In the genomic region with DNA sequence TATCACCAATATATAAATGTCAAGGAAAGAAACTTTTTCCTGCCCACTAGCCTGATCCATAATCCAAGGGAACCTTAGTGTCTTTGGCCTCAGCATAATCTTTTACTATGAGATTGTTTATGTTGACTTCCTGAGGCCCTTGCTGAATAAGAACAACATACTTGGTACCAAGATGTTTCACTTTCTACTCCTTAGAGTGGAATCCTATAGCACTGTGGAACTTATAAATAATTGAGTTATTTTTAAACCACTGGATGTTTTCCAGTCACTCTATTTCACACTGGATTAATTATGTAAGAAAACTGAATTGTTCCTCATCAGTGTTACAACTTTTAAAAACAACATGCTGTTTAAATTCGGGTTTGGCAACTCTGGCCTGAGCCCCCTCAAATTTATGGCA, we compare ENCODE assay signal across 19 cellular contexts.
DNase-seq lines count a peak whose midpoint lies in the region; ATAC-seq, FAIRE-seq and TF ChIP-seq lines count a peak whose summit lies in the region.
"Had no signal": no experiment of that assay in that cellular context is flagged by ENCODE, and none has a peak within 500 bp of the region (broad histone marks: within the 10 kb centered on the region; RNA-seq: fewer than 3 reads in every experiment).

No MANE protein-coding gene starts in this region.

- no peak for DNase-seq in HFFc6
- DNase-seq in chondrocyte (ENCODE audit: low spot score): no peak
- no peak for DNase-seq in left lung
- DNase-seq in tibial artery: no peak
- DNase-seq in COLO668 (lab: John Stamatoyannopoulos, UW; ENCODE audit: unreplicated experiment): no peak
- no peak for DNase-seq in GM12892 (ENCODE audit: insufficient read length)
- DNase-seq: activated CD4-positive, alpha-beta T cell treated with anti-CD3 and anti-CD28 coated beads, Interleukin-2, amount 50 U/mL, for 1 hour; NCI-H1092; NCI-H2081; NCI-H510A; retina; T-cell had no signal

- TF ChIP-seq CTCF in HFFc6 (IDR thresholded peaks at IDR 0.05) (no peak), chondrocyte (IDR thresholded peaks at IDR 0.05) (no peak), left lung (IDR thresholded peaks at IDR 0.05) (no peak), tibial artery (IDR thresholded peaks at IDR 0.05) (no peak)

- H3K36me3 Mint-ChIP-seq in HFFc6 (ENCODE audit: low read depth) (peaks cover 5% of the 10 kb centered on the region), chondrocyte (ENCODE audit: low read depth) (peaks cover 6% of the 10 kb centered on the region)
- H3K36me3 Mint-ChIP-seq: stimulated activated effector memory CD8-positive, alpha-beta T cell treated with anti-CD3 and anti-CD28 coated beads, Interleukin-12 subunit alpha, Interleukin-12 subunit beta, amount 100 ng/mL, for 72 hours; T-cell had no signal

- H3K4me1 Mint-ChIP-seq in HFFc6 (ENCODE audit: low read depth): peaks cover 21% of the 10 kb centered on the region
- peaks cover 28% of the 10 kb centered on the region for H3K4me1 Mint-ChIP-seq in chondrocyte (ENCODE audit: low read depth)
- H3K4me1 Mint-ChIP-seq: GM23338; stimulated activated effector memory CD8-positive, alpha-beta T cell treated with anti-CD3 and anti-CD28 coated beads, Interleukin-12 subunit alpha, Interleukin-12 subunit beta, amount 100 ng/mL, for 72 hours; T-cell had no signal

- peak overlapping the region; percentile 67; the same call in 1 of the 2 replicates for H3K27ac Mint-ChIP-seq in HFFc6
- peak overlapping the region; percentile 72 for H3K27ac Mint-ChIP-seq in chondrocyte (ENCODE audit: unreplicated experiment)
- H3K27ac Mint-ChIP-seq: GM23338; stimulated activated effector memory CD8-positive, alpha-beta T cell treated with anti-CD3 and anti-CD28 coated beads, Interleukin-12 subunit alpha, Interleukin-12 subunit beta, amount 100 ng/mL, for 72 hours; T-cell had no signal

- TF ChIP-seq POLR2A in GM12892 (IDR thresholded peaks at IDR 0.05; ENCODE audit: low read depth, low read length): no peak

- peak; percentile 45 for ATAC-seq in left lung
- no peak for ATAC-seq in HG02571 (IDR thresholded peaks at IDR 0.05; ENCODE audit: unreplicated experiment)
- ATAC-seq: GM23338; stimulated activated effector memory CD8-positive, alpha-beta T cell treated with anti-CD3 and anti-CD28 coated beads, Interleukin-12 subunit alpha, Interleukin-12 subunit beta, amount 100 ng/mL, for 72 hours; T-cell had no signal

- no peaks in the 10 kb centered on the region for H3K36me3 ChIP-seq in left lung
- no peaks in the 10 kb centered on the region for H3K36me3 ChIP-seq in tibial artery
- H3K36me3 ChIP-seq: BLaER1 treated with 17β-estradiol and CSF1 and Interleukin-3, amounts not matched to agents 10 nM and 100 nM; neutrophil had no signal

- no peaks in the 10 kb centered on the region for H3K4me1 ChIP-seq in left lung
- peaks cover 0 to 20% (median 2%) of the 10 kb centered on the region in 4 donors for H3K4me1 ChIP-seq in tibial artery
- H3K4me1 ChIP-seq: BLaER1 treated with 17β-estradiol and CSF1 and Interleukin-3, amounts not matched to agents 10 nM and 100 nM had no signal

- H3K27me3 Mint-ChIP-seq in HFFc6 (ENCODE audit: insufficient read depth) (no peaks in the 10 kb centered on the region; the same call in 1 of the 2 replicates), chondrocyte (ENCODE audit: low read depth) (no peaks in the 10 kb centered on the region)
- H3K27me3 Mint-ChIP-seq: T-cell had no signal

- peaks cover 0 to 8% of the 10 kb centered on the region in 2 donors for H3K9me3 ChIP-seq in left lung
- no peaks in the 10 kb centered on the region for H3K9me3 ChIP-seq in tibial artery
- H3K9me3 ChIP-seq: neutrophil had no signal

- H3K4me3 Mint-ChIP-seq in HFFc6 (peak overlapping the region; percentile 36; the same call in 1 of the 2 replicates), chondrocyte (ENCODE audit: unreplicated experiment) (no peak overlapping the region)
- H3K4me3 Mint-ChIP-seq: GM23338; stimulated activated effector memory CD8-positive, alpha-beta T cell treated with anti-CD3 and anti-CD28 coated beads, Interleukin-12 subunit alpha, Interleukin-12 subunit beta, amount 100 ng/mL, for 72 hours; T-cell had no signal

- intact Hi-C loops in left lung (cut with DNase I) (no loop called here), tibial artery (cut with DNase I; ENCODE audit: low total_unique reads) (no loop called here)

- no peaks in the 10 kb centered on the region for H3K27me3 ChIP-seq in left lung
- H3K27me3 ChIP-seq in tibial artery: no peaks in the 10 kb centered on the region
- H3K27me3 ChIP-seq: BLaER1 treated with 17β-estradiol and CSF1 and Interleukin-3, amounts not matched to agents 10 nM and 100 nM; neutrophil had no signal

- H3K27ac ChIP-seq in left lung: peak overlapping the region in 1 of 2 donors; percentile 36
- peak overlapping the region; percentile 16 to 36 for H3K27ac ChIP-seq in tibial artery
- H3K27ac ChIP-seq: BLaER1 treated with 17β-estradiol and CSF1 and Interleukin-3, amounts not matched to agents 10 nM and 100 nM; neutrophil had no signal

- H3K4me3 ChIP-seq in left lung: no peak overlapping the region
- H3K4me3 ChIP-seq in tibial artery: no peak overlapping the region
- H3K4me3 ChIP-seq: BLaER1 treated with 17β-estradiol and CSF1 and Interleukin-3, amounts not matched to agents 10 nM and 100 nM; GM23338 had no signal

- H3K9me3 Mint-ChIP-seq in HFFc6 (peaks cover 9% of the 10 kb centered on the region), chondrocyte (ENCODE audit: low read depth) (peaks cover 12% of the 10 kb centered on the region)
- H3K9me3 Mint-ChIP-seq: GM23338 had no signal

- FAIRE-seq in GM12892 (lab: Jason Lieb, UNC): no peak
- FAIRE-seq: G401.6, GM19239 had no signal
